In the genomic region with DNA sequence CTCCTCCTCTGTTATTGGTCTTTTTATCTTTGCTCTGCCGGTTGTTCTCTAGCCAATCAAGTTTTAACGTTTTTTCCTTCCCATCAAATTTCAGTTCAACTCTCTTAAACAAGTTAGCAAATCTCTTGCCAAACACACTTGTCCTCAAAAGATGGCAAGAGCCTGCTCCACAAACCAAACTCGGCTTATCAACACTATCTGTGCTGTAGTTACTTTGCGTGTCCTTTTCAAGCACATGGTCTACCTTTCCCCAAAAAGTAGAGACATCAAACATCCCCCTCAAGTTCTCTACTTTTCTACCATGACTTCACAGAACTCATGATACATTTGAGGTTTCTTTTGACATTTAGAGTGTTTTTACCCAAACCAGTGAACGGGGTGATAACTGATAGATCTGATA, we compare ENCODE assay signal across 1 cellular context.
TF ChIP-seq lines count a peak whose summit lies in the region.

No MANE protein-coding gene starts in this region.

TF ChIP-seq in K562, 482 proteins besides CTCF, POLR2A, EP300 and RAD21 (continued from another document):
- TF ChIP-seq MLX (CRISPR knock-in tag; conservative IDR thresholded peaks at IDR 0.05) (no peak), SREBF1 (IDR thresholded peaks at IDR 0.05; ENCODE audit: borderline replicate concordance, low read depth, low read length) (no peak), HNRNPL (IDR thresholded peaks at IDR 0.05; ENCODE audit: low read depth, low read length) (no peak), PCBP2 (IDR thresholded peaks at IDR 0.05; ENCODE audit: low read depth, low read length, poor library complexity, severe bottlenecking) (no peak), PML (IDR thresholded peaks at IDR 0.05; ENCODE audit: low read length) (no peak), ZNF592 (IDR thresholded peaks at IDR 0.05) (peak; percentile 81), MEF2D (tag; conservative IDR thresholded peaks at IDR 0.05; ENCODE audit: low read depth) (no peak)
- TF ChIP-seq, protein P1, sequence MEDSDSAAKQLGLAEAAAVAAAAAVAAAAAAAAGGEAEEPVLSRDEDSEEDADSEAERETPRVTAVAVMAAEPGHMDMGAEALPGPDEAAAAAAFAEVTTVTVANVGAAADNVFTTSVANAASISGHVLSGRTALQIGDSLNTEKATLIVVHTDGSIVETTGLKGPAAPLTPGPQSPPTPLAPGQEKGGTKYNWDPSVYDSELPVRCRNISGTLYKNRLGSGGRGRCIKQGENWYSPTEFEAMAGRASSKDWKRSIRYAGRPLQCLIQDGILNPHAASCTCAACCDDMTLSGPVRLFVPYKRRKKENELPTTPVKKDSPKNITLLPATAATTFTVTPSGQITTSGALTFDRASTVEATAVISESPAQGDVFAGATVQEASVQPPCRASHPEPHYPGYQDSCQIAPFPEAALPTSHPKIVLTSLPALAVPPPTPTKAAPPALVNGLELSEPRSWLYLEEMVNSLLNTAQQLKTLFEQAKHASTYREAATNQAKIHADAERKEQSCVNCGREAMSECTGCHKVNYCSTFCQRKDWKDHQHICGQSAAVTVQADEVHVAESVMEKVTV (CRISPR knock-in tag; IDR thresholded peaks at IDR 0.05), result no peak
- TF ChIP-seq, protein P2, sequence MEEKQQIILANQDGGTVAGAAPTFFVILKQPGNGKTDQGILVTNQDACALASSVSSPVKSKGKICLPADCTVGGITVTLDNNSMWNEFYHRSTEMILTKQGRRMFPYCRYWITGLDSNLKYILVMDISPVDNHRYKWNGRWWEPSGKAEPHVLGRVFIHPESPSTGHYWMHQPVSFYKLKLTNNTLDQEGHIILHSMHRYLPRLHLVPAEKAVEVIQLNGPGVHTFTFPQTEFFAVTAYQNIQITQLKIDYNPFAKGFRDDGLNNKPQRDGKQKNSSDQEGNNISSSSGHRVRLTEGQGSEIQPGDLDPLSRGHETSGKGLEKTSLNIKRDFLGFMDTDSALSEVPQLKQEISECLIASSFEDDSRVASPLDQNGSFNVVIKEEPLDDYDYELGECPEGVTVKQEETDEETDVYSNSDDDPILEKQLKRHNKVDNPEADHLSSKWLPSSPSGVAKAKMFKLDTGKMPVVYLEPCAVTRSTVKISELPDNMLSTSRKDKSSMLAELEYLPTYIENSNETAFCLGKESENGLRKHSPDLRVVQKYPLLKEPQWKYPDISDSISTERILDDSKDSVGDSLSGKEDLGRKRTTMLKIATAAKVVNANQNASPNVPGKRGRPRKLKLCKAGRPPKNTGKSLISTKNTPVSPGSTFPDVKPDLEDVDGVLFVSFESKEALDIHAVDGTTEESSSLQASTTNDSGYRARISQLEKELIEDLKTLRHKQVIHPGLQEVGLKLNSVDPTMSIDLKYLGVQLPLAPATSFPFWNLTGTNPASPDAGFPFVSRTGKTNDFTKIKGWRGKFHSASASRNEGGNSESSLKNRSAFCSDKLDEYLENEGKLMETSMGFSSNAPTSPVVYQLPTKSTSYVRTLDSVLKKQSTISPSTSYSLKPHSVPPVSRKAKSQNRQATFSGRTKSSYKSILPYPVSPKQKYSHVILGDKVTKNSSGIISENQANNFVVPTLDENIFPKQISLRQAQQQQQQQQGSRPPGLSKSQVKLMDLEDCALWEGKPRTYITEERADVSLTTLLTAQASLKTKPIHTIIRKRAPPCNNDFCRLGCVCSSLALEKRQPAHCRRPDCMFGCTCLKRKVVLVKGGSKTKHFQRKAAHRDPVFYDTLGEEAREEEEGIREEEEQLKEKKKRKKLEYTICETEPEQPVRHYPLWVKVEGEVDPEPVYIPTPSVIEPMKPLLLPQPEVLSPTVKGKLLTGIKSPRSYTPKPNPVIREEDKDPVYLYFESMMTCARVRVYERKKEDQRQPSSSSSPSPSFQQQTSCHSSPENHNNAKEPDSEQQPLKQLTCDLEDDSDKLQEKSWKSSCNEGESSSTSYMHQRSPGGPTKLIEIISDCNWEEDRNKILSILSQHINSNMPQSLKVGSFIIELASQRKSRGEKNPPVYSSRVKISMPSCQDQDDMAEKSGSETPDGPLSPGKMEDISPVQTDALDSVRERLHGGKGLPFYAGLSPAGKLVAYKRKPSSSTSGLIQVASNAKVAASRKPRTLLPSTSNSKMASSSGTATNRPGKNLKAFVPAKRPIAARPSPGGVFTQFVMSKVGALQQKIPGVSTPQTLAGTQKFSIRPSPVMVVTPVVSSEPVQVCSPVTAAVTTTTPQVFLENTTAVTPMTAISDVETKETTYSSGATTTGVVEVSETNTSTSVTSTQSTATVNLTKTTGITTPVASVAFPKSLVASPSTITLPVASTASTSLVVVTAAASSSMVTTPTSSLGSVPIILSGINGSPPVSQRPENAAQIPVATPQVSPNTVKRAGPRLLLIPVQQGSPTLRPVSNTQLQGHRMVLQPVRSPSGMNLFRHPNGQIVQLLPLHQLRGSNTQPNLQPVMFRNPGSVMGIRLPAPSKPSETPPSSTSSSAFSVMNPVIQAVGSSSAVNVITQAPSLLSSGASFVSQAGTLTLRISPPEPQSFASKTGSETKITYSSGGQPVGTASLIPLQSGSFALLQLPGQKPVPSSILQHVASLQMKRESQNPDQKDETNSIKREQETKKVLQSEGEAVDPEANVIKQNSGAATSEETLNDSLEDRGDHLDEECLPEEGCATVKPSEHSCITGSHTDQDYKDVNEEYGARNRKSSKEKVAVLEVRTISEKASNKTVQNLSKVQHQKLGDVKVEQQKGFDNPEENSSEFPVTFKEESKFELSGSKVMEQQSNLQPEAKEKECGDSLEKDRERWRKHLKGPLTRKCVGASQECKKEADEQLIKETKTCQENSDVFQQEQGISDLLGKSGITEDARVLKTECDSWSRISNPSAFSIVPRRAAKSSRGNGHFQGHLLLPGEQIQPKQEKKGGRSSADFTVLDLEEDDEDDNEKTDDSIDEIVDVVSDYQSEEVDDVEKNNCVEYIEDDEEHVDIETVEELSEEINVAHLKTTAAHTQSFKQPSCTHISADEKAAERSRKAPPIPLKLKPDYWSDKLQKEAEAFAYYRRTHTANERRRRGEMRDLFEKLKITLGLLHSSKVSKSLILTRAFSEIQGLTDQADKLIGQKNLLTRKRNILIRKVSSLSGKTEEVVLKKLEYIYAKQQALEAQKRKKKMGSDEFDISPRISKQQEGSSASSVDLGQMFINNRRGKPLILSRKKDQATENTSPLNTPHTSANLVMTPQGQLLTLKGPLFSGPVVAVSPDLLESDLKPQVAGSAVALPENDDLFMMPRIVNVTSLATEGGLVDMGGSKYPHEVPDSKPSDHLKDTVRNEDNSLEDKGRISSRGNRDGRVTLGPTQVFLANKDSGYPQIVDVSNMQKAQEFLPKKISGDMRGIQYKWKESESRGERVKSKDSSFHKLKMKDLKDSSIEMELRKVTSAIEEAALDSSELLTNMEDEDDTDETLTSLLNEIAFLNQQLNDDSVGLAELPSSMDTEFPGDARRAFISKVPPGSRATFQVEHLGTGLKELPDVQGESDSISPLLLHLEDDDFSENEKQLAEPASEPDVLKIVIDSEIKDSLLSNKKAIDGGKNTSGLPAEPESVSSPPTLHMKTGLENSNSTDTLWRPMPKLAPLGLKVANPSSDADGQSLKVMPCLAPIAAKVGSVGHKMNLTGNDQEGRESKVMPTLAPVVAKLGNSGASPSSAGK (IDR thresholded peaks at IDR 0.05), result peak; percentile 61
- TF ChIP-seq, protein P3, sequence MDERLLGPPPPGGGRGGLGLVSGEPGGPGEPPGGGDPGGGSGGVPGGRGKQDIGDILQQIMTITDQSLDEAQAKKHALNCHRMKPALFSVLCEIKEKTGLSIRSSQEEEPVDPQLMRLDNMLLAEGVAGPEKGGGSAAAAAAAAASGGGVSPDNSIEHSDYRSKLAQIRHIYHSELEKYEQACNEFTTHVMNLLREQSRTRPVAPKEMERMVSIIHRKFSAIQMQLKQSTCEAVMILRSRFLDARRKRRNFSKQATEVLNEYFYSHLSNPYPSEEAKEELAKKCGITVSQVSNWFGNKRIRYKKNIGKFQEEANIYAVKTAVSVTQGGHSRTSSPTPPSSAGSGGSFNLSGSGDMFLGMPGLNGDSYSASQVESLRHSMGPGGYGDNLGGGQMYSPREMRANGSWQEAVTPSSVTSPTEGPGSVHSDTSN (CRISPR knock-in tag; IDR thresholded peaks at IDR 0.05; ENCODE audit: low read depth), result no peak
- TF ChIP-seq, protein P3 (tag; conservative IDR thresholded peaks at IDR 0.05; ENCODE audit: low read depth), result no peak
